Comparison of ENCODE assay signal across 13 cellular contexts in genomic region chr18:74459877-74460276, GRCh38. TPM values are rescaled to one million over a fixed set of nuclear protein-coding genes. Genes with fewer than 3 reads are reported as not detected.
DNase-seq lines count a peak whose midpoint lies in the region; ATAC-seq and TF ChIP-seq lines count a peak whose summit lies in the region.
"Had no signal": no experiment of that assay in that cellular context is flagged by ENCODE, and none has a peak within 500 bp of the region (broad histone marks: within the 10 kb centered on the region; RNA-seq: fewer than 3 reads in every experiment).

No MANE protein-coding gene starts in this region.

- H3K4me1 ChIP-seq in foreskin keratinocyte, result no peaks in the 10 kb centered on the region
- peaks cover 9% of the 10 kb centered on the region for H3K4me1 ChIP-seq in testis

- no peaks in the 10 kb centered on the region for H3K36me3 ChIP-seq in testis (ENCODE audit: low read depth, missing control alignments)

- no peak for TF ChIP-seq POLR2A in testis (IDR thresholded peaks at IDR 0.05)

- WGBS in testis, 2 donors, result 49 to 53% methylated on average over 4 to 7 of the region's 7 CpGs

- H3K4me3 ChIP-seq in GM12864 (ENCODE audit: low read depth, low read length) (no peak overlapping the region), testis (no peak overlapping the region)

- no peak overlapping the region for H3K27ac ChIP-seq in foreskin keratinocyte
- H3K27ac ChIP-seq in testis, result no peak overlapping the region

- ATAC-seq in foreskin keratinocyte (peak; percentile 18), GM19452 (IDR thresholded peaks at IDR 0.05; ENCODE audit: unreplicated experiment) (no peak)

- TF ChIP-seq CTCF in GM12864 (IDR thresholded peaks at IDR 0.05; ENCODE audit: low read depth, low read length, missing control alignments) (peak; percentile 15), foreskin keratinocyte (conservative IDR thresholded peaks at IDR 0.05) (no peak), testis (IDR thresholded peaks at IDR 0.05) (peak in 1 of 3 experiments; percentile 3)

- H3K27me3 ChIP-seq in foreskin keratinocyte, result peaks cover 56% of the 10 kb centered on the region
- H3K27me3 ChIP-seq in testis, result no peaks in the 10 kb centered on the region

- H3K9me3 ChIP-seq in testis, result no peaks in the 10 kb centered on the region

- DNase-seq in GM12864 (ENCODE audit: low read depth) (no peak), SK-N-DZ (ENCODE audit: low spot score) (peak; percentile 10), foreskin keratinocyte (no peak), putamen (ENCODE audit: low spot score) (peak; percentile 66), NOMO-1 treated with DMSO at 0.1 percent for 48 hours (lab: John Stamatoyannopoulos, UW; ENCODE audit: unreplicated experiment) (no peak), testis (no peak), NCI-H748 (lab: John Stamatoyannopoulos, UW; ENCODE audit: unreplicated experiment) (no peak)
- DNase-seq: activated CD4-positive, alpha-beta memory T cell treated with anti-CD3 and anti-CD28 coated beads, Interleukin-2, amount 10 ng/mL, durations not matched to agents 7 days and 5 days; DMS79; SW 1271 had no signal

- intact Hi-C loops in testis (cut with DNase I; ENCODE audit: low total_unique reads), result no loop called here

RNA-seq across cellular contexts. Expression of gene DIPK1C, which starts 2.8 kb away (rescaled TPM):
- not detected in 2 replicates for polyA plus RNA-seq in SK-N-DZ (2014; cell fraction: cytosol; rRNA removed)
- polyA plus RNA-seq in SK-N-DZ (2014; cell fraction: nucleus; rRNA removed), result not detected in 2 replicates
- not detected in 2 replicates for total RNA-seq in foreskin keratinocyte
- polyA plus RNA-seq in foreskin keratinocyte, result not detected in 2 replicates
- total RNA-seq in testis, result 10 to 100 TPM; 16.2 to 17.0 TPM
- 9.3 TPM for polyA plus RNA-seq in testis (ENCODE audit: insufficient read depth, low read depth, low replicate concordance)
- total RNA-seq: activated CD4-positive, alpha-beta memory T cell treated with anti-CD3 and anti-CD28 coated beads, Interleukin-2, amount 10 ng/mL, durations not matched to agents 7 days and 5 days; LHCN-M2 had no signal
- polyA plus RNA-seq: neural cell had no signal

RNA-seq across cellular contexts. Expression of gene CNDP2, which starts 36.3 kb away (rescaled TPM):
- polyA plus RNA-seq in SK-N-DZ (2014; cell fraction: cytosol; rRNA removed), result 28.5 and 34.0 TPM in 2 replicates
- polyA plus RNA-seq in SK-N-DZ (2014; cell fraction: nucleus; rRNA removed), result 18.8 and 36.7 TPM in 2 replicates
- total RNA-seq in foreskin keratinocyte (108 and 143 TPM in 2 replicates), testis (10 to 100 TPM; 72.0 to 84.5 TPM)
- polyA plus RNA-seq in foreskin keratinocyte (120 and 141 TPM in 2 replicates), testis (ENCODE audit: insufficient read depth, low read depth, low replicate concordance) (74.4 TPM)

Comparison
In these comparisons a context has a peak if more than half of its experiments do, and no peak if none do; other contexts are left out.
1. DNase-seq: peak in SK-N-DZ (single experiment) and putamen (single experiment); none in GM12864 (single experiment), foreskin keratinocyte (0 of 2), NOMO-1 treated with DMSO at 0.1 percent for 48 hours (single experiment), testis (single experiment) and NCI-H748 (single experiment).
2. RNA of gene DIPK1C, which starts 2.8 kb away (total RNA-seq): 16.2 to 17.0 TPM in testis; not detected in foreskin keratinocyte; every median in the first group is over 10 times any median in the second.